7 cellular contexts compared by ENCODE assay signal in genomic region chr14:42334931-42335330, GRCh38.
"Had no signal": no experiment of that assay in that cellular context is flagged by ENCODE, and none has a peak within 500 bp of the region (broad histone marks: within the 10 kb centered on the region; RNA-seq: fewer than 3 reads in every experiment).

No MANE protein-coding gene starts in this region.

- DNase-seq: KBM-7, KG1 had no signal

- H3K27ac Mint-ChIP-seq: IgD-negative memory B cell had no signal

- H3K27me3 Mint-ChIP-seq: IgD-negative memory B cell had no signal

- H3K4me3 Mint-ChIP-seq: IgD-negative memory B cell had no signal

- H3K36me3 Mint-ChIP-seq: IgD-negative memory B cell had no signal

- H3K27ac ChIP-seq: HL-60, KMS-11 had no signal

- H3K4me2 ChIP-seq: KMS-11 had no signal

- H3K4me3 ChIP-seq: K562 had no signal

- FAIRE-seq: HTR-8/SVneo, K562 had no signal

- H3K9ac ChIP-seq: KMS-11 had no signal

- ATAC-seq: K562 had no signal
